23 cellular contexts compared by ENCODE assay signal in genomic region chr12:12239127-12239526, GRCh38. TPM values are rescaled to one million over a fixed set of nuclear protein-coding genes. Genes with fewer than 3 reads are reported as not detected.
DNase-seq lines count a peak whose midpoint lies in the region; ATAC-seq and TF ChIP-seq lines count a peak whose summit lies in the region.
"Had no signal": no experiment of that assay in that cellular context is flagged by ENCODE, and none has a peak within 500 bp of the region (broad histone marks: within the 10 kb centered on the region; RNA-seq: fewer than 3 reads in every experiment).

No MANE protein-coding gene starts in this region.

- ATAC-seq in GM18498 (IDR thresholded peaks at IDR 0.05; ENCODE audit: unreplicated experiment), result no peak

- no peaks in the 10 kb centered on the region for H3K36me3 ChIP-seq in breast epithelium
- H3K36me3 ChIP-seq in muscle layer of duodenum (ENCODE audit: control insufficient read depth in 1 of 2, insufficient read depth in 2 of 2, low read length in 2 of 2), result no peaks in the 10 kb centered on the region
- H3K36me3 ChIP-seq in suprapubic skin, result peaks cover 4% of the 10 kb centered on the region

- POLR2A ChIA-PET in MCF 10A (lab: Yijun Ruan, JAX), result interaction anchor here (0.6 to 4.3 kb wide), 5 partner anchors 10 to 64 kb away, joined by 3 to 29 read pairs (median 4); partner anchors contain the start of gene LRP6

- H3K4me1 ChIP-seq in breast epithelium, result no peaks in the 10 kb centered on the region
- H3K4me1 ChIP-seq in muscle layer of duodenum (ENCODE audit: control insufficient read depth in 1 of 2, insufficient read depth in 2 of 2, low read length in 2 of 2), result peaks cover 0 to 16% of the 10 kb centered on the region in 2 donors
- peaks cover 4% of the 10 kb centered on the region for H3K4me1 ChIP-seq in suprapubic skin

- H3K4me1 Mint-ChIP-seq in MCF 10A (ENCODE audit: insufficient read depth, unreplicated experiment), result peaks cover 17% of the 10 kb centered on the region
- H3K4me1 Mint-ChIP-seq in brain, result peaks cover 70% of the 10 kb centered on the region

- H3K27ac ChIP-seq in breast epithelium, result peak overlapping the region; percentile 16 to 68
- H3K27ac ChIP-seq in muscle layer of duodenum (ENCODE audit: low read length), result peak overlapping the region; percentile 33
- peak overlapping the region; percentile 12 for H3K27ac ChIP-seq in suprapubic skin
- H3K27ac ChIP-seq: HL-60 had no signal

- H3K9me3 Mint-ChIP-seq in MCF 10A (ENCODE audit: unreplicated experiment) (peaks cover 7% of the 10 kb centered on the region), brain (peaks cover 31 to 56% (median 49%) of the 10 kb centered on the region in 5 experiments)
- H3K9me3 Mint-ChIP-seq: CD4-positive, alpha-beta T cell had no signal

- H3K9me3 ChIP-seq in breast epithelium, result no peaks in the 10 kb centered on the region
- H3K9me3 ChIP-seq in muscle layer of duodenum (ENCODE audit: control insufficient read depth in 1 of 2, low read length in 2 of 2), result no peaks in the 10 kb centered on the region
- no peaks in the 10 kb centered on the region for H3K9me3 ChIP-seq in suprapubic skin

- no TSS peak for BruUV-seq in MCF 10A (replicated peaks; lab: Mats Ljungman, UMichigan)

- H3K36me3 Mint-ChIP-seq in MCF 10A (ENCODE audit: insufficient read depth, unreplicated experiment) (peaks cover 19% of the 10 kb centered on the region), brain (peaks cover 73% of the 10 kb centered on the region)

- H3K27me3 Mint-ChIP-seq in MCF 10A (ENCODE audit: insufficient read depth, unreplicated experiment) (no peaks in the 10 kb centered on the region), brain (no peaks in the 10 kb centered on the region)
- H3K27me3 Mint-ChIP-seq: CD4-positive, alpha-beta T cell had no signal

- WGBS in suprapubic skin, result 60% methylated on average over 2 of the region's 2 CpGs

- H3K4me3 Mint-ChIP-seq in MCF 10A (ENCODE audit: unreplicated experiment), result no peak overlapping the region
- peak overlapping the region in 1 of 5 experiments; percentile 40 for H3K4me3 Mint-ChIP-seq in brain
- H3K4me3 Mint-ChIP-seq: CD4-positive, alpha-beta T cell had no signal

- TF ChIP-seq CTCF in breast epithelium (IDR thresholded peaks at IDR 0.05), result no peak
- TF ChIP-seq CTCF in MCF 10A (IDR thresholded peaks at IDR 0.05; ENCODE audit: unreplicated experiment), result no peak
- TF ChIP-seq CTCF in brain (conservative IDR thresholded peaks at IDR 0.05), result no peak
- no peak for TF ChIP-seq CTCF in suprapubic skin (IDR thresholded peaks at IDR 0.05)

- no peak overlapping the region for H3K27ac Mint-ChIP-seq in MCF 10A (ENCODE audit: low read depth, unreplicated experiment)
- H3K27ac Mint-ChIP-seq in brain, result peak overlapping the region in 3 of 5 experiments; percentile 16 to 85 (median 44)
- H3K27ac Mint-ChIP-seq: CD4-positive, alpha-beta T cell had no signal

- TF ChIP-seq POLR2A in breast epithelium (IDR thresholded peaks at IDR 0.05) (no peak), suprapubic skin (IDR thresholded peaks at IDR 0.05) (no peak)

- CTCF ChIA-PET in MCF 10A (lab: Yijun Ruan, JAX), result interaction anchor here (0.6 to 1.1 kb wide), 3 partner anchors 17 to 100 kb away, joined by 3 read pairs; no protein-coding TSS in a partner anchor

- DNase-seq in breast epithelium (ENCODE audit: low spot score in 2 of 2), result no peak
- no peak for DNase-seq in MCF 10A (ENCODE audit: unreplicated experiment)
- DNase-seq in suprapubic skin (ENCODE audit: low spot score in 2 of 2), result no peak
- DNase-seq in amniotic stem cell (lab: John Stamatoyannopoulos, UW), result no peak
- no peak for DNase-seq in NCI-H526 (lab: John Stamatoyannopoulos, UW)
- DNase-seq: 8988T; Caco-2; CD4-positive, alpha-beta T cell; DMS153; GDM1; H7; Kasumi-1; NCI-H1092 treated with DMSO at 0.1 percent for 48 hours; NCI-H146; NCI-H2081; NCI-H446 treated with DMSO at 0.1 percent for 48 hours; NCI-H748 treated with DMSO at 0.1 percent for 48 hours; NK-92 treated with Interleukin-12 subunit alpha and Interleukin-12 subunit beta, amount 100 ng/mL, for 24 hours; SHP77 had no signal

- intact Hi-C loops in breast epithelium (cut with DNase I; ENCODE audit: low total_unique reads), result no loop called here
- intact Hi-C loops in MCF 10A (cut with micrococcal nuclease), result no loop called here

- no peak overlapping the region for H3K4me3 ChIP-seq in breast epithelium
- no peak overlapping the region for H3K4me3 ChIP-seq in muscle layer of duodenum (ENCODE audit: low read depth in 1 of 2, low read length in 2 of 2)
- no peak overlapping the region for H3K4me3 ChIP-seq in suprapubic skin

- H3K27me3 ChIP-seq in breast epithelium, result no peaks in the 10 kb centered on the region
- no peaks in the 10 kb centered on the region for H3K27me3 ChIP-seq in muscle layer of duodenum (ENCODE audit: low read depth, low read length)
- H3K27me3 ChIP-seq in suprapubic skin, result no peaks in the 10 kb centered on the region

- no peak for TF ChIP-seq EP300 in suprapubic skin (IDR thresholded peaks at IDR 0.05)

RNA-seq across cellular contexts. Expression of gene LRP6, which starts 27.7 kb away (rescaled TPM):
- total RNA-seq in breast epithelium (10 to 100 TPM; 28.6 to 69.1 (median 52.4) TPM), MCF 10A (2022) (24.9 and 27.6 TPM in 2 replicates), suprapubic skin (10 to 100 TPM; 13.3 to 39.9 (median 33.9) TPM)
- 6.2 TPM for polyA plus RNA-seq in brain (ENCODE audit: insufficient read depth, low read depth, low replicate concordance)
